In genomic region chr11:65431452-65432132, GRCh38 we compare ENCODE assay signal across 1 cellular context.
TF ChIP-seq lines count a peak whose summit lies in the region.

No MANE protein-coding gene starts in this region.

TF ChIP-seq in GM12878, 131 proteins besides CTCF, POLR2A, EP300 and RAD21 (continued from another document and continues in another):
- TF ChIP-seq TCF3 (IDR thresholded peaks at IDR 0.05; ENCODE audit: borderline replicate concordance, insufficient read depth, low read depth, low read length) (no peak), REST (IDR thresholded peaks at IDR 0.05; ENCODE audit: low read depth, low read length) (no peak), TBL1XR1 (IDR thresholded peaks at IDR 0.05; ENCODE audit: low read depth, low read length) (peak; percentile 89; the same call in 1 of the 2 replicates), RCOR1 (conservative IDR thresholded peaks at IDR 0.05; ENCODE audit: low read depth, low read length) (no peak), DPF2 (IDR thresholded peaks at IDR 0.05) (0 out of 2 replicates have a peak, but pooled peaks have one; percentile 53), ZBTB4 (CRISPR knock-in tag; IDR thresholded peaks at IDR 0.05) (no peak), SPI1 (IDR thresholded peaks at IDR 0.05; ENCODE audit: borderline replicate concordance, insufficient read depth, low read depth, low read length) (peak; percentile 67; the same call in 1 of the 2 replicates), IRF5 (IDR thresholded peaks at IDR 0.05; ENCODE audit: borderline replicate concordance) (no peak), HDGF (IDR thresholded peaks at IDR 0.05) (no peak), MTA3 (IDR thresholded peaks at IDR 0.05; ENCODE audit: borderline replicate concordance, low read length) (no peak), TAF1 (IDR thresholded peaks at IDR 0.05; ENCODE audit: borderline replicate concordance, low read depth, low read length) (no peak), CUX1 (IDR thresholded peaks at IDR 0.05; ENCODE audit: insufficient replicate concordance, low read depth, low read length) (no peak), PML (IDR thresholded peaks at IDR 0.05; ENCODE audit: low read length) (no peak), CREM (IDR thresholded peaks at IDR 0.05; ENCODE audit: low read depth) (peak; percentile 70; the same call in 1 of the 2 replicates), MEF2A (IDR thresholded peaks at IDR 0.05; ENCODE audit: insufficient read depth, low read depth, low read length) (peak; percentile 93), CEBPB (IDR thresholded peaks at IDR 0.05; ENCODE audit: borderline replicate concordance in 1 of 2, low read depth in 2 of 2, low read length in 2 of 2) (no peak), SIX5 (IDR thresholded peaks at IDR 0.05; ENCODE audit: low read depth, low read length, severe bottlenecking) (no peak), SMAD5 (IDR thresholded peaks at IDR 0.05; ENCODE audit: low read depth) (no peak), RB1 (IDR thresholded peaks at IDR 0.05; ENCODE audit: borderline replicate concordance) (no peak), RFX5 (IDR thresholded peaks at IDR 0.05; ENCODE audit: low read depth, low read length) (no peak), E2F4 (IDR thresholded peaks at IDR 0.05; ENCODE audit: low read depth, low read length) (no peak), FOS (IDR thresholded peaks at IDR 0.05; ENCODE audit: borderline replicate concordance, extremely low read depth, insufficient read length) (no peak), PAX8 (IDR thresholded peaks at IDR 0.05) (no peak), ZBTB33 (IDR thresholded peaks at IDR 0.05) (no peak), ETV6 (conservative IDR thresholded peaks at IDR 0.05 in 1 of 2, IDR thresholded peaks at IDR 0.05 in 1 of 2; ENCODE audit: borderline replicate concordance in 1 of 2, low read depth in 1 of 2) (peak in 1 of 2 experiments; percentile 78; a peak in 1 of 4 replicates), GATAD2B (conservative IDR thresholded peaks at IDR 0.05; ENCODE audit: low read depth) (no peak), TCF7 (IDR thresholded peaks at IDR 0.05; ENCODE audit: borderline replicate concordance) (no peak; the same call in 1 of the 2 replicates), RELB (IDR thresholded peaks at IDR 0.05; ENCODE audit: low read depth) (peak; percentile 70), HDAC6 (IDR thresholded peaks at IDR 0.05; ENCODE audit: unreplicated experiment) (no peak), SMC3 (IDR thresholded peaks at IDR 0.05; ENCODE audit: borderline replicate concordance, low read length) (no peak), YY1 (IDR thresholded peaks at IDR 0.05; ENCODE audit: low read depth, low read length) (peak; percentile 69), SUZ12 (IDR thresholded peaks at IDR 0.05; ENCODE audit: unreplicated experiment) (no peak), E4F1 (IDR thresholded peaks at IDR 0.05; ENCODE audit: borderline replicate concordance, partially characterized antibody) (no peak), HSF1 (IDR thresholded peaks at IDR 0.05; ENCODE audit: low read depth, low read length) (no peak)
